In the genomic region with DNA sequence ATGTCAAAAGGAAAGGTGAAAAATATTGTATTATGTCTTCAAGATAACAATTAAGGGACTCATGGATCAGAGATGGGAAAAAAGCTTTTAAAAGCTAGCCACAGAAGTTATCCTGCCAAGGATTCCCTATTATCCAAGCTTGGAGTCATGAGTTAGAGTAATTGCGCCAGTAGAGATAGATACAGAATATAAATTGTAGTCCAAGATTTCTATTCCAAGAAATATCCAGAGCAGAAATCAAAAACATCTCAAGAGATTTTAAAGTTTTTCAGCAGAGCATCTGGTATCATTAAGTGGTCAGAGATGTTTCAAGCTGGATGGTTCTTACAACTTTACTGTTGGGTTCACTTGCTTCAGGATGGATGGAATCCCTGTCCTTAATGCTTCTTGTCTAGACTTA, we compare ENCODE assay signal across 18 cellular contexts.
A peak's percentile ranks its signal among the peaks of the same experiment; 100 is the strongest.
DNase-seq lines count a peak whose midpoint lies in the region; ATAC-seq and TF ChIP-seq lines count a peak whose summit lies in the region.
"Had no signal": no experiment of that assay in that cellular context is flagged by ENCODE, and none has a peak within 500 bp of the region (broad histone marks: within the 10 kb centered on the region; RNA-seq: fewer than 3 reads in every experiment).

No MANE protein-coding gene starts in this region.

- no peak overlapping the region for H3K23ac ChIP-seq in mesenchymal stem cell (ENCODE audit: low read length in 2 of 2)

- H3K79me1 ChIP-seq in mesenchymal stem cell (replicated peaks; ENCODE audit: low read length, poor library complexity, severe bottlenecking), result no peaks in the 10 kb centered on the region

- no peaks in the 10 kb centered on the region for H3K9me3 ChIP-seq in mesenchymal stem cell (ENCODE audit: control insufficient read depth, low read length)
- H3K9me3 ChIP-seq in aorta (ENCODE audit: control insufficient read depth, low read length), result no peaks in the 10 kb centered on the region
- no peaks in the 10 kb centered on the region for H3K9me3 ChIP-seq in colonic mucosa

- H3K9ac ChIP-seq in mesenchymal stem cell (ENCODE audit: low read length) (peak overlapping the region; percentile 12), colonic mucosa (ENCODE audit: low read depth in 2 of 2, low read length in 2 of 2) (no peak overlapping the region)
- H3K9ac ChIP-seq: BLaER1 treated with 17β-estradiol and CSF1 and Interleukin-3, amounts not matched to agents 10 nM and 100 nM had no signal

- H3K4ac ChIP-seq in mesenchymal stem cell (ENCODE audit: low read depth in 1 of 2, low read length in 2 of 2), result no peak overlapping the region

- H2BK12ac ChIP-seq in mesenchymal stem cell (ENCODE audit: low read length in 2 of 2), result no peak overlapping the region

- H2AFZ ChIP-seq in mesenchymal stem cell (ENCODE audit: low read depth, low read length), result no peak overlapping the region

- no CpG with 5 or more reads among the region's 1 CpG for WGBS in mesenchymal stem cell
- WGBS in aorta, 2 donors, result 95 to 97% methylated on average over 1 of the region's 1 CpG

- no peaks in the 10 kb centered on the region for H3K36me3 ChIP-seq in mesenchymal stem cell (ENCODE audit: control insufficient read depth in 1 of 2, insufficient read depth in 2 of 2, low read depth in 1 of 2, low read length in 2 of 2)
- no peaks in the 10 kb centered on the region for H3K36me3 ChIP-seq in aorta (ENCODE audit: control insufficient read depth in 1 of 2, insufficient read depth in 2 of 2, low read length in 1 of 2)
- H3K36me3 ChIP-seq in colonic mucosa, result no peaks in the 10 kb centered on the region
- H3K36me3 ChIP-seq: BLaER1 treated with 17β-estradiol and CSF1 and Interleukin-3, amounts not matched to agents 10 nM and 100 nM had no signal

- no peak overlapping the region for H2AK5ac ChIP-seq in mesenchymal stem cell (ENCODE audit: low read length, severe bottlenecking)

- no peak overlapping the region for H3K4me2 ChIP-seq in mesenchymal stem cell (ENCODE audit: low read length, poor library complexity, severe bottlenecking)
- H3K4me2 ChIP-seq: BLaER1 treated with 17β-estradiol and CSF1 and Interleukin-3, amounts not matched to agents 10 nM and 100 nM had no signal

- no peaks in the 10 kb centered on the region for H3K27me3 ChIP-seq in mesenchymal stem cell (ENCODE audit: control insufficient read depth in 1 of 2, insufficient read depth in 1 of 2, low read length in 2 of 2)
- H3K27me3 ChIP-seq in aorta (ENCODE audit: control insufficient read depth in 1 of 2, insufficient read depth in 2 of 2, low read length in 1 of 2), result no peaks in the 10 kb centered on the region
- H3K27me3 ChIP-seq in colonic mucosa, result no peaks in the 10 kb centered on the region
- H3K27me3 ChIP-seq: BLaER1 treated with 17β-estradiol and CSF1 and Interleukin-3, amounts not matched to agents 10 nM and 100 nM had no signal

- H4K8ac ChIP-seq in mesenchymal stem cell (ENCODE audit: low read length), result no peak overlapping the region

- H3K4me3 ChIP-seq in fibroblast of the aortic adventitia (ENCODE audit: low read depth, low read length) (no peak overlapping the region), mesenchymal stem cell (ENCODE audit: insufficient read depth in 1 of 2, low read depth in 1 of 2, low read length in 2 of 2) (no peak overlapping the region), aorta (ENCODE audit: low read length in 2 of 2) (no peak overlapping the region), colonic mucosa (no peak overlapping the region)
- H3K4me3 ChIP-seq: BLaER1 treated with 17β-estradiol and CSF1 and Interleukin-3, amounts not matched to agents 10 nM and 100 nM; GM12878 had no signal

- peak; percentile 82 for ATAC-seq in Right ventricle myocardium superior (ENCODE audit: poor library complexity)
- ATAC-seq in aorta (ENCODE audit: low FRiP score), result peak; percentile 46
- ATAC-seq: CD8-positive, alpha-beta T cell; GM12878 had no signal

- no peak for TF ChIP-seq CTCF in fibroblast of the aortic adventitia (IDR thresholded peaks at IDR 0.05; ENCODE audit: insufficient read depth, low read length)
- no peak for TF ChIP-seq CTCF in colonic mucosa (IDR thresholded peaks at IDR 0.05)

- H4K91ac ChIP-seq in mesenchymal stem cell (ENCODE audit: low read length), result no peak overlapping the region

- H2BK15ac ChIP-seq in mesenchymal stem cell (ENCODE audit: low read depth, poor library complexity, severe bottlenecking), result no peak overlapping the region

- H3K18ac ChIP-seq in mesenchymal stem cell (ENCODE audit: low read depth in 1 of 2, low read length in 2 of 2), result no peak overlapping the region

- DNase-seq in Right ventricle myocardium superior (no peak), cardiac septum (ENCODE audit: low spot score) (no peak), fibroblast of the aortic adventitia (ENCODE audit: low read depth) (peak; percentile 18), mesenchymal stem cell (no peak), aorta (no peak), middle frontal gyrus (ENCODE audit: extremely low spot score, low spot score) (no peak), colonic mucosa (no peak)
- no peak for DNase-seq in stimulated activated CD4-positive, alpha-beta T cell treated with anti-CD3 and anti-CD28 coated beads, Interleukin-1b, Interleukin-23, amount 100 ng/mL, for 48 hours
- DNase-seq: 8988T; Calu3; CD8-positive, alpha-beta T cell; DMS 273 treated with DMSO at 0.1 percent for 48 hours; DMS53; DND-41; EL; H9 had no signal

- H3K14ac ChIP-seq in mesenchymal stem cell (ENCODE audit: low read length in 2 of 2), result no peak overlapping the region

- H3K4me1 ChIP-seq in mesenchymal stem cell (ENCODE audit: control insufficient read depth, insufficient read depth, low read depth, low read length) (no peaks in the 10 kb centered on the region), aorta (ENCODE audit: control insufficient read depth in 1 of 2, insufficient read depth in 2 of 2, low read length in 2 of 2) (no peaks in the 10 kb centered on the region), colonic mucosa (no peaks in the 10 kb centered on the region)

- H3K27ac ChIP-seq in mesenchymal stem cell (ENCODE audit: low read length, poor library complexity, severe bottlenecking) (no peak overlapping the region), aorta (ENCODE audit: low read depth in 1 of 2, low read length in 2 of 2) (no peak overlapping the region), colonic mucosa (no peak overlapping the region)
- H3K27ac ChIP-seq: BLaER1 treated with 17β-estradiol and CSF1 and Interleukin-3, amounts not matched to agents 10 nM and 100 nM had no signal

- H2BK120ac ChIP-seq in mesenchymal stem cell (ENCODE audit: low read depth, low read length), result no peak overlapping the region

- intact Hi-C loops in Right ventricle myocardium superior (cut with DNase I) (no loop called here), cardiac septum (cut with DNase I) (no loop called here), aorta (cut with DNase I) (no loop called here), colonic mucosa (cut with DNase I) (no loop called here)

- no peak overlapping the region for H2BK5ac ChIP-seq in mesenchymal stem cell (ENCODE audit: low read depth, low read length, poor library complexity, severe bottlenecking)
